Comparison of ENCODE assay signal across 11 cellular contexts in genomic region chr3:194879126-194879887, GRCh38.
DNase-seq lines count a peak whose midpoint lies in the region; ATAC-seq, FAIRE-seq and TF ChIP-seq lines count a peak whose summit lies in the region.
"Had no signal": no experiment of that assay in that cellular context is flagged by ENCODE, and none has a peak within 500 bp of the region (broad histone marks: within the 10 kb centered on the region; RNA-seq: fewer than 3 reads in every experiment).

No MANE protein-coding gene starts in this region.

- peak; percentile 13 to 64 (median 48) for ATAC-seq in right lobe of liver
- ATAC-seq in HepG2: no peak
- no peak for ATAC-seq in GM19328 (IDR thresholded peaks at IDR 0.05; ENCODE audit: unreplicated experiment)

- H3K36me3 ChIP-seq in right lobe of liver (no peaks in the 10 kb centered on the region), HepG2 (replicated peaks in 1 of 2; ENCODE audit: control insufficient read depth in 1 of 2, insufficient read depth in 2 of 2, low read length in 2 of 2) (no peaks in the 10 kb centered on the region), endothelial cell of umbilical vein (ENCODE audit: control insufficient read depth in 2 of 2, extremely low read depth in 1 of 2, insufficient read depth in 2 of 2, low read length in 2 of 2) (no peaks in the 10 kb centered on the region), muscle layer of duodenum (ENCODE audit: control insufficient read depth in 1 of 2, insufficient read depth in 2 of 2, low read length in 2 of 2) (no peaks in the 10 kb centered on the region), mammary epithelial cell (ENCODE audit: insufficient read depth, low read length) (no peaks in the 10 kb centered on the region)
- H3K36me3 ChIP-seq: upper lobe of left lung had no signal

- TF ChIP-seq POLR2A in right lobe of liver (IDR thresholded peaks at IDR 0.05) (no peak), HepG2 (IDR thresholded peaks at IDR 0.05; ENCODE audit: insufficient read depth in 1 of 2, low read depth in 2 of 2, low read length in 2 of 2) (no peak), endothelial cell of umbilical vein (IDR thresholded peaks at IDR 0.05; ENCODE audit: low read depth, low read length) (no peak), lower leg skin (IDR thresholded peaks at IDR 0.05) (no peak), GM12892 (IDR thresholded peaks at IDR 0.05; ENCODE audit: low read depth, low read length) (no peak)

- no peaks in the 10 kb centered on the region for H3K9me1 ChIP-seq in endothelial cell of umbilical vein (replicated peaks; ENCODE audit: control insufficient read depth, extremely low read depth, insufficient read depth, low read length)

- in situ Hi-C loops in HepG2 (cut with HindIII; ENCODE audit: extremely low pct_ligation_motif_present, low pct_unique_long_range_greater_than_20kb): no loop called here
- in situ Hi-C loops in mammary epithelial cell (cut with MboI; ENCODE audit: low sequenced_read_pairs in 2 of 2): no loop called here

- no peaks in the 10 kb centered on the region for H3K4me1 ChIP-seq in right lobe of liver
- H3K4me1 ChIP-seq in HepG2 (ENCODE audit: insufficient read depth, low read length): peaks cover 9% of the 10 kb centered on the region
- H3K4me1 ChIP-seq in endothelial cell of umbilical vein (ENCODE audit: control insufficient read depth, extremely low read depth, insufficient read depth, low read length): peaks cover 19% of the 10 kb centered on the region
- H3K4me1 ChIP-seq in muscle layer of duodenum (ENCODE audit: control insufficient read depth in 1 of 2, insufficient read depth in 2 of 2, low read length in 2 of 2): peaks cover 10 to 18% of the 10 kb centered on the region in 2 donors
- no peaks in the 10 kb centered on the region for H3K4me1 ChIP-seq in mammary epithelial cell (ENCODE audit: insufficient read depth, low read length)

- H4K20me1 ChIP-seq in HepG2 (ENCODE audit: insufficient read depth, low read length): no peaks in the 10 kb centered on the region
- H4K20me1 ChIP-seq in endothelial cell of umbilical vein (replicated peaks; ENCODE audit: control insufficient read depth, extremely low read depth, insufficient read depth, low read length): no peaks in the 10 kb centered on the region
- no peaks in the 10 kb centered on the region for H4K20me1 ChIP-seq in mammary epithelial cell (ENCODE audit: insufficient read depth, low read length)

- no peak overlapping the region for H2AFZ ChIP-seq in HepG2 (ENCODE audit: low read length)
- H2AFZ ChIP-seq in endothelial cell of umbilical vein (ENCODE audit: low read depth, low read length): peak overlapping the region; percentile 10
- H2AFZ ChIP-seq in mammary epithelial cell (ENCODE audit: low read depth, low read length): no peak overlapping the region

- 40% methylated on average over 12 of the region's 12 CpGs for WGBS in right lobe of liver (ENCODE audit: insufficient coverage, low coverage, low lambda C conversion rate, missing lambda C conversion rate)
- WGBS in HepG2 (ENCODE audit: low lambda C conversion rate): 76% methylated on average over 12 of the region's 12 CpGs
- 82% methylated on average over 11 of the region's 12 CpGs for WGBS in mammary epithelial cell (ENCODE audit: low coverage, missing lambda C conversion rate)
- 73 to 76% methylated on average over 12 of the region's 12 CpGs for WGBS in lower leg skin, 2 donors

- H3K4me3 ChIP-seq in right lobe of liver (no peak overlapping the region), HepG2 (replicated peaks in 1 of 3; ENCODE audit: insufficient read depth in 1 of 3, low read depth in 2 of 3, low read length in 3 of 3) (no peak overlapping the region), endothelial cell of umbilical vein (replicated peaks in 1 of 3; ENCODE audit: insufficient read depth in 1 of 3, low read depth in 1 of 3, low read length in 3 of 3) (no peak overlapping the region), muscle layer of duodenum (ENCODE audit: low read depth in 1 of 2, low read length in 2 of 2) (no peak overlapping the region), mammary epithelial cell (replicated peaks in 1 of 3; ENCODE audit: insufficient read depth in 1 of 3, low read depth in 2 of 3, low read length in 3 of 3) (no peak overlapping the region), lower leg skin (ENCODE audit: low read depth, poor library complexity, severe bottlenecking) (no peak overlapping the region)
- H3K4me3 ChIP-seq: upper lobe of left lung had no signal

- no peak overlapping the region for H3K9ac ChIP-seq in HepG2 (ENCODE audit: insufficient read depth, low read depth, low read length)
- no peak overlapping the region for H3K9ac ChIP-seq in endothelial cell of umbilical vein (replicated peaks; ENCODE audit: extremely low read depth, insufficient read depth, low read length)
- no peak overlapping the region for H3K9ac ChIP-seq in mammary epithelial cell (ENCODE audit: insufficient read depth, low read length)

- FAIRE-seq in HepG2 (lab: Jason Lieb, UNC) (no peak), endothelial cell of umbilical vein (lab: Jason Lieb, UNC) (no peak), GM12892 (lab: Jason Lieb, UNC) (no peak)
- FAIRE-seq: G401.6 had no signal

- H3K27me3 ChIP-seq in right lobe of liver (no peaks in the 10 kb centered on the region), HepG2 (ENCODE audit: control insufficient read depth in 1 of 2, insufficient read depth in 2 of 2, low read length in 2 of 2) (peaks cover 0 to 35% of the 10 kb centered on the region in 2 experiments; a peak in 3 of 5 replicates), endothelial cell of umbilical vein (ENCODE audit: control insufficient read depth in 2 of 2, insufficient read depth in 2 of 2, low read length in 2 of 2) (no peaks in the 10 kb centered on the region), muscle layer of duodenum (ENCODE audit: low read depth, low read length) (no peaks in the 10 kb centered on the region), mammary epithelial cell (ENCODE audit: insufficient read depth, low read length) (no peaks in the 10 kb centered on the region)
- H3K27me3 ChIP-seq: upper lobe of left lung had no signal

- H3K9me3 ChIP-seq in right lobe of liver: no peaks in the 10 kb centered on the region
- no peaks in the 10 kb centered on the region for H3K9me3 ChIP-seq in HepG2 (ENCODE audit: low read length)
- H3K9me3 ChIP-seq in endothelial cell of umbilical vein (replicated peaks; ENCODE audit: control insufficient read depth, insufficient read depth, low read length): peaks cover 2% of the 10 kb centered on the region
- H3K9me3 ChIP-seq in muscle layer of duodenum (ENCODE audit: control insufficient read depth in 1 of 2, low read length in 2 of 2): peaks cover 0 to 8% of the 10 kb centered on the region in 2 donors
- peaks cover 10% of the 10 kb centered on the region for H3K9me3 ChIP-seq in mammary epithelial cell (replicated peaks; ENCODE audit: insufficient read depth, low read length)

- H3K27ac ChIP-seq in right lobe of liver (no peak overlapping the region), HepG2 (ENCODE audit: extremely low read length, insufficient read depth, low read length) (no peak overlapping the region), endothelial cell of umbilical vein (ENCODE audit: insufficient read depth, low read depth, low read length) (peak overlapping the region; percentile 54), muscle layer of duodenum (ENCODE audit: low read length) (peak overlapping the region; percentile 49), mammary epithelial cell (ENCODE audit: insufficient read depth, low read depth, low read length) (no peak overlapping the region)

- TF ChIP-seq EP300 in HepG2 (IDR thresholded peaks at IDR 0.05; ENCODE audit: low read depth in 2 of 2, low read length in 2 of 2): no peak
- no peak for TF ChIP-seq EP300 in HepG2 (CRISPR knock-in tag; IDR thresholded peaks at IDR 0.05; ENCODE audit: borderline replicate concordance)

- intact Hi-C loops in right lobe of liver (cut with DNase I) (no loop called here), HepG2 (cut with micrococcal nuclease; ENCODE audit: unreplicated experiment) (no loop called here), endothelial cell of umbilical vein (cut with micrococcal nuclease) (no loop called here), mammary epithelial cell (cut with micrococcal nuclease) (loop anchor here (10.0 kb wide), 1 partner anchor 225 kb away; no protein-coding TSS in a partner anchor), lower leg skin (cut with DNase I; ENCODE audit: low total_unique reads) (no loop called here)

- BruUV-seq in HepG2 (replicated peaks; lab: Mats Ljungman, UMichigan) (no TSS peak), endothelial cell of umbilical vein (replicated peaks; lab: Mats Ljungman, UMichigan) (no TSS peak), mammary epithelial cell (replicated peaks; lab: Mats Ljungman, UMichigan) (no TSS peak)

- TF ChIP-seq RAD21 in HepG2 (CRISPR knock-in tag; IDR thresholded peaks at IDR 0.05): no peak

- no peaks in the 10 kb centered on the region for H3K79me2 ChIP-seq in HepG2 (ENCODE audit: insufficient read depth, low read length)
- no peaks in the 10 kb centered on the region for H3K79me2 ChIP-seq in endothelial cell of umbilical vein (ENCODE audit: control insufficient read depth, insufficient read depth, low read length)
- H3K79me2 ChIP-seq in mammary epithelial cell (ENCODE audit: insufficient read depth, low read length): no peaks in the 10 kb centered on the region

- POLR2A ChIA-PET in HepG2 (lab: Yijun Ruan, JAX): no interaction called here
- POLR2A ChIA-PET in endothelial cell of umbilical vein (lab: Charles Lee): interaction anchor here (0.6 to 1.8 kb wide), 6 partner anchors 8 to 189 kb away, joined by 3 to 4 read pairs (median 3); no protein-coding TSS in a partner anchor

- H3K4me2 ChIP-seq in HepG2 (ENCODE audit: low read depth, low read length) (no peak overlapping the region), endothelial cell of umbilical vein (ENCODE audit: insufficient read depth, low read length) (peak overlapping the region; percentile 6), mammary epithelial cell (ENCODE audit: insufficient read depth, low read depth, low read length) (no peak overlapping the region)

- CTCF ChIA-PET in HepG2 (lab: Yijun Ruan, JAX; ENCODE audit: low intra/inter-chr PET ratio, low total read pairs): no interaction called here
- CTCF ChIA-PET in endothelial cell of umbilical vein (lab: Charles Lee): interaction anchor here (1.0 to 1.8 kb wide), 7 partner anchors 12 to 227 kb away, joined by 3 to 8 read pairs (median 4); no protein-coding TSS in a partner anchor
- CTCF ChIA-PET in mammary epithelial cell (lab: Charles Lee; ENCODE audit: low non-redundant PET): interaction anchor here (0.6 kb wide), 1 partner anchor 100 kb away, joined by 3 read pairs; no protein-coding TSS in a partner anchor

- dilution Hi-C loops in endothelial cell of umbilical vein (cut with MboI; ENCODE audit: extremely low pct_ligation_motif_present, low sequenced_read_pairs) (no loop called here), mammary epithelial cell (cut with HindIII; ENCODE audit: low sequenced_read_pairs) (no loop called here)

- no peak for DNase-seq in right lobe of liver
- no peak for DNase-seq in HepG2 (ENCODE audit: low spot score)
- DNase-seq in endothelial cell of umbilical vein (ENCODE audit: low read depth, low spot score): peak; percentile 19
- no peak for DNase-seq in mammary epithelial cell
- no peak for DNase-seq in lower leg skin (ENCODE audit: low spot score in 2 of 2)
- DNase-seq in GM12892 (ENCODE audit: insufficient read length): no peak
- DNase-seq: effector CD4-positive, alpha-beta T cell had no signal

- TF ChIP-seq CTCF in right lobe of liver (IDR thresholded peaks at IDR 0.05) (no peak), HepG2 (CRISPR knock-in tag; IDR thresholded peaks at IDR 0.05) (no peak), endothelial cell of umbilical vein (IDR thresholded peaks at IDR 0.05; ENCODE audit: extremely low read depth in 1 of 2, insufficient read depth in 1 of 2, low read depth in 1 of 2, low read length in 2 of 2) (no peak), mammary epithelial cell (conservative IDR thresholded peaks at IDR 0.05 in 1 of 2, IDR thresholded peaks at IDR 0.05 in 1 of 2; ENCODE audit: extremely low read depth in 1 of 2, insufficient read depth in 1 of 2, low read depth in 1 of 2, low read length in 2 of 2) (no peak), lower leg skin (IDR thresholded peaks at IDR 0.05) (no peak)

Comparison
In these comparisons a context has a peak if more than half of its experiments do, and no peak if none do; other contexts are left out.
1. ATAC-seq: peak in right lobe of liver (4 of 4); none in HepG2 (single experiment) and GM19328 (single experiment).
2. H3K27ac ChIP-seq: peak in endothelial cell of umbilical vein (single experiment) and muscle layer of duodenum (single experiment); none in right lobe of liver (0 of 3), HepG2 (single experiment) and mammary epithelial cell (single experiment).